In the genomic region with DNA sequence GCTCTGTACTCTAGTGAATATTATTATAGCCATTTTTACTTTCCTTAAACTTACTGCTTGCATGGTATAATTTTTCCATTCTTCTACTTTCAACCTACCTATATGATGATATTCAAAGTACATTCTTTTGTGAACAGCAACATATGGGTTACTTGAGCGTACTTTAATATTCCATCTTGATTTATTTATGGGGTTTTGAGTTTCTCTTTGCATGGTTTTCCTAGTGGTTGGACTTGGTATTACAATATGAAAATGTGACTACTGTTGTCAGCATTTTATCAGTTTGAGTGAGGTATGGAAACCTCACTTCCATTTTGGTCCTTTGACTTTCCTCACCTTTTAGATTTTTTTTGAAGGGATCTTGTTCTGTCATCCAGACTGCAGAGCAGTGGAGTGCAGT, we compare ENCODE assay signal across 17 cellular contexts. TPM values are rescaled to one million over a fixed set of nuclear protein-coding genes. Genes with fewer than 3 reads are reported as not detected.
DNase-seq lines count a peak whose midpoint lies in the region; ATAC-seq and TF ChIP-seq lines count a peak whose summit lies in the region.
"Had no signal": no experiment of that assay in that cellular context is flagged by ENCODE, and none has a peak within 500 bp of the region (broad histone marks: within the 10 kb centered on the region; RNA-seq: fewer than 3 reads in every experiment).

No MANE protein-coding gene starts in this region.

- H3K9me2 ChIP-seq in PC-9 (ENCODE audit: insufficient read depth): no peaks in the 10 kb centered on the region; the same call in 1 of the 2 replicates

- no peaks in the 10 kb centered on the region for H4K20me1 ChIP-seq in PC-9 (ENCODE audit: insufficient read depth)
- H4K20me1 ChIP-seq: BLaER1 had no signal

- peak; percentile 30; the same call in 1 of the 2 replicates for TF ChIP-seq CTCF in 22Rv1 (IDR thresholded peaks at IDR 0.05)
- peak; percentile 29; the same call in 1 of the 3 replicates for TF ChIP-seq CTCF in GM12872 (IDR thresholded peaks at IDR 0.05; ENCODE audit: insufficient read depth, low read depth, low read length)
- peak; percentile 64 for TF ChIP-seq CTCF in PC-9 (conservative IDR thresholded peaks at IDR 0.05)
- peak; percentile 33 for TF ChIP-seq CTCF in fibroblast of pulmonary artery (IDR thresholded peaks at IDR 0.05; ENCODE audit: low read length, missing control alignments)

- no peaks in the 10 kb centered on the region for H3K79me2 ChIP-seq in PC-9 (ENCODE audit: low read depth)

- POLR2A ChIA-PET in PC-9 (lab: Charles Lee; ENCODE audit: unreplicated experiment): no interaction called here

- H3K9me3 ChIP-seq in PC-9 (ENCODE audit: insufficient read depth, low read depth): peaks cover 14% of the 10 kb centered on the region
- H3K9me3 ChIP-seq: mucosa of descending colon, sigmoid colon, thyroid gland had no signal

- H3K27me3 ChIP-seq in PC-9 (ENCODE audit: insufficient read depth, low read depth): no peaks in the 10 kb centered on the region
- H3K27me3 ChIP-seq: sigmoid colon, thyroid gland had no signal

- H3K36me3 ChIP-seq in PC-9 (ENCODE audit: low read depth): no peaks in the 10 kb centered on the region
- H3K36me3 ChIP-seq: BLaER1, sigmoid colon, thyroid gland had no signal

- H3K4me3 ChIP-seq in PC-9 (no peak overlapping the region), fibroblast of pulmonary artery (replicated peaks; ENCODE audit: low read depth, low read length) (no peak overlapping the region)
- H3K4me3 ChIP-seq: BLaER1, mucosa of descending colon, sigmoid colon, thyroid gland had no signal

- DNase-seq in PC-9: no peak
- DNase-seq in fibroblast of pulmonary artery (ENCODE audit: low read depth): no peak
- DNase-seq in HuH-7 (ENCODE audit: low spot score): no peak
- DNase-seq in stimulated activated naive CD4-positive, alpha-beta T cell treated with Interleukin-2 at 50 U/mL for 16 hours (lab: John Stamatoyannopoulos, UW): no peak
- DNase-seq: activated CD4-positive, alpha-beta T cell treated with anti-CD3 and anti-CD28 coated beads, Interleukin-2, amount 50 U/mL, for 1 hour; activated naive CD4-positive, alpha-beta T cell treated with anti-CD3 and anti-CD28 coated beads, Interleukin-2, amount 10 ng/mL, durations not matched to agents 7 days and 5 days; H7; hippocampal formation; mucosa of descending colon; NCI-H774; sigmoid colon; thyroid gland had no signal

- intact Hi-C loops in PC-9 (cut with micrococcal nuclease; ENCODE audit: unreplicated experiment): no loop called here

- H2AFZ ChIP-seq in PC-9: no peak overlapping the region

- no TSS peak for BruUV-seq in PC-9 (replicated peaks; lab: Mats Ljungman, UMichigan)

- H3K4me2 ChIP-seq in PC-9: no peak overlapping the region
- H3K4me2 ChIP-seq: BLaER1 had no signal

- H3K4me1 ChIP-seq in PC-9 (replicated peaks; ENCODE audit: insufficient read depth): no peaks in the 10 kb centered on the region
- H3K4me1 ChIP-seq: BLaER1, sigmoid colon, thyroid gland had no signal

- CTCF ChIA-PET in PC-9 (lab: Charles Lee): no interaction called here

- ATAC-seq in HG03045 (IDR thresholded peaks at IDR 0.05; ENCODE audit: unreplicated experiment): no peak
- ATAC-seq in GM19455 (IDR thresholded peaks at IDR 0.05; ENCODE audit: unreplicated experiment): no peak
- ATAC-seq: mucosa of descending colon had no signal

- H3F3A ChIP-seq in PC-9 (ENCODE audit: insufficient read depth, low read depth): no peaks in the 10 kb centered on the region

- H3K27ac ChIP-seq in 22Rv1 (no peak overlapping the region), PC-9 (no peak overlapping the region)
- H3K27ac ChIP-seq: BLaER1, sigmoid colon, thyroid gland had no signal

RNA-seq across cellular contexts. Expression of gene ADGRG4, which starts 35.9 kb away (rescaled TPM):
- total RNA-seq in PC-9 (2021): not detected in 2 replicates
- total RNA-seq: H7 had no signal
